14 cellular contexts compared by ENCODE assay signal in genomic region chr10:660413-660979, GRCh38. TPM values are rescaled to one million over a fixed set of nuclear protein-coding genes. Genes with fewer than 3 reads are reported as not detected.
DNase-seq lines count a peak whose midpoint lies in the region; ATAC-seq and TF ChIP-seq lines count a peak whose summit lies in the region.
"Had no signal": no experiment of that assay in that cellular context is flagged by ENCODE, and none has a peak within 500 bp of the region (broad histone marks: within the 10 kb centered on the region; RNA-seq: fewer than 3 reads in every experiment).

No MANE protein-coding gene starts in this region.

- no peak overlapping the region for H3K4me3 ChIP-seq in BE2C (ENCODE audit: low read depth, low read length)

- H3K36me3 Mint-ChIP-seq in mesothelial cell of epicardium: no peaks in the 10 kb centered on the region
- H3K36me3 Mint-ChIP-seq: activated naive CD4-positive, alpha-beta T cell treated with anti-CD3 and anti-CD28 coated beads, Interleukin-2, amount 50 U/mL, for 72 hours; naive thymus-derived CD8-positive, alpha-beta T cell had no signal

- no peaks in the 10 kb centered on the region for H3K4me1 ChIP-seq in BE2C

- ATAC-seq in GM18867 (IDR thresholded peaks at IDR 0.05; ENCODE audit: unreplicated experiment) (no peak), HG03442 (IDR thresholded peaks at IDR 0.05; ENCODE audit: unreplicated experiment) (no peak)
- ATAC-seq: activated CD8-positive, alpha-beta T cell treated with anti-CD3 and anti-CD28 coated beads for 36 hours; activated naive CD4-positive, alpha-beta T cell treated with anti-CD3 and anti-CD28 coated beads, Interleukin-2, amount 50 U/mL, for 72 hours; naive thymus-derived CD8-positive, alpha-beta T cell had no signal

- H3K27me3 ChIP-seq in BE2C: no peaks in the 10 kb centered on the region

- peak overlapping the region; percentile 62 for H3K27ac Mint-ChIP-seq in mesothelial cell of epicardium
- H3K27ac Mint-ChIP-seq: activated CD8-positive, alpha-beta T cell treated with anti-CD3 and anti-CD28 coated beads for 36 hours; activated naive CD4-positive, alpha-beta T cell treated with anti-CD3 and anti-CD28 coated beads, Interleukin-2, amount 50 U/mL, for 72 hours had no signal

- H3K9me3 ChIP-seq in BE2C: no peaks in the 10 kb centered on the region

- peaks cover 33% of the 10 kb centered on the region for H3K4me1 Mint-ChIP-seq in mesothelial cell of epicardium

- no peak for TF ChIP-seq CTCF in mesothelial cell of epicardium (IDR thresholded peaks at IDR 0.05; ENCODE audit: unreplicated experiment)
- TF ChIP-seq CTCF in BE2C (IDR thresholded peaks at IDR 0.05; ENCODE audit: low read depth, low read length): no peak

- H3K36me3 ChIP-seq in BE2C: no peaks in the 10 kb centered on the region

- H3K27me3 Mint-ChIP-seq in mesothelial cell of epicardium (ENCODE audit: low read depth): no peaks in the 10 kb centered on the region

- DNase-seq in NCI-H187 treated with DMSO at 0.1 percent for 48 hours (lab: John Stamatoyannopoulos, UW): peak; percentile 74
- no peak for DNase-seq in mesothelial cell of epicardium (ENCODE audit: low spot score in 2 of 2, unreplicated experiment in 2 of 2)
- DNase-seq in substantia nigra (lab: John Stamatoyannopoulos, UW): no peak
- no peak for DNase-seq in BE2C
- DNase-seq: activated CD8-positive, alpha-beta T cell treated with anti-CD3 and anti-CD28 coated beads for 36 hours; COR-L47; effector CD8-positive, alpha-beta T cell; naive thymus-derived CD8-positive, alpha-beta T cell; NK-92 treated with Interleukin-12 subunit alpha and Interleukin-12 subunit beta, amount 100 ng/mL, for 24 hours; trophoblast cell had no signal

- H3K27ac ChIP-seq in cingulate gyrus (ENCODE audit: low read depth, low read length) (peak overlapping the region; percentile 79), substantia nigra (ENCODE audit: low read depth, low read length, poor library complexity, severe bottlenecking) (peak overlapping the region; percentile 96)

- H3K4me3 Mint-ChIP-seq in mesothelial cell of epicardium: no peak overlapping the region
- H3K4me3 Mint-ChIP-seq: activated CD8-positive, alpha-beta T cell treated with anti-CD3 and anti-CD28 coated beads for 36 hours; naive thymus-derived CD8-positive, alpha-beta T cell had no signal

- H3K9me3 Mint-ChIP-seq in mesothelial cell of epicardium: no peaks in the 10 kb centered on the region
- H3K9me3 Mint-ChIP-seq: activated CD8-positive, alpha-beta T cell treated with anti-CD3 and anti-CD28 coated beads for 36 hours; activated naive CD4-positive, alpha-beta T cell treated with anti-CD3 and anti-CD28 coated beads, Interleukin-2, amount 50 U/mL, for 72 hours; naive thymus-derived CD8-positive, alpha-beta T cell had no signal

RNA-seq across cellular contexts. Expression of gene DIP2C, which starts 29.0 kb away (rescaled TPM):
- 30.3 to 30.8 TPM (median 30.6 TPM) in 3 replicates for total RNA-seq in mesothelial cell of epicardium
- 4.8 TPM for polyA plus RNA-seq in BE2C (2012; ENCODE audit: insufficient read depth, insufficient read length, low read depth)
